In genomic region chr12:24080465-24080864, GRCh38 we compare ENCODE assay signal across 1 cellular context.
A peak's percentile ranks its signal among the peaks of the same experiment; 100 is the strongest.
TF ChIP-seq lines count a peak whose summit lies in the region.

No MANE protein-coding gene starts in this region.

TF ChIP-seq in HepG2, 621 proteins besides CTCF, POLR2A, EP300 and RAD21 (continued from another document and continues in another):
- TF ChIP-seq GABPA (IDR thresholded peaks at IDR 0.05; ENCODE audit: low read depth, low read length), result no peak
- TF ChIP-seq GABPA (CRISPR knock-in tag; IDR thresholded peaks at IDR 0.05; ENCODE audit: low read depth), result no peak
- no peak for TF ChIP-seq ZNF550 (CRISPR knock-in tag; IDR thresholded peaks at IDR 0.05; ENCODE audit: borderline replicate concordance)
- no peak for TF ChIP-seq SMARCC2 (IDR thresholded peaks at IDR 0.05)
- no peak for TF ChIP-seq ZNF788 (CRISPR knock-in tag; IDR thresholded peaks at IDR 0.05; ENCODE audit: borderline replicate concordance)
- TF ChIP-seq ZNF704 (CRISPR knock-in tag; IDR thresholded peaks at IDR 0.05; ENCODE audit: borderline replicate concordance), result no peak
- 0 out of 2 replicates have a peak, but pooled peaks have one; percentile 35 for TF ChIP-seq KLF9 (CRISPR knock-in tag; IDR thresholded peaks at IDR 0.05; ENCODE audit: low read depth)
- no peak for TF ChIP-seq DZIP1 (CRISPR knock-in tag; IDR thresholded peaks at IDR 0.05)
- TF ChIP-seq ZNF383 (CRISPR knock-in tag; IDR thresholded peaks at IDR 0.05; ENCODE audit: borderline replicate concordance), result no peak
- TF ChIP-seq ARNT (IDR thresholded peaks at IDR 0.05), result no peak
- TF ChIP-seq ZBTB42 (CRISPR knock-in tag; IDR thresholded peaks at IDR 0.05), result no peak
- TF ChIP-seq SAP130 (CRISPR knock-in tag; IDR thresholded peaks at IDR 0.05; ENCODE audit: low read depth), result peak; percentile 69
- TF ChIP-seq PRDM4 (CRISPR knock-in tag; IDR thresholded peaks at IDR 0.05; ENCODE audit: borderline replicate concordance), result no peak
- peak; percentile 96 for TF ChIP-seq HDAC2 (CRISPR knock-in tag; IDR thresholded peaks at IDR 0.05)
- no peak for TF ChIP-seq ZNF280D (CRISPR knock-in tag; IDR thresholded peaks at IDR 0.05)
- TF ChIP-seq HOMEZ (CRISPR knock-in tag; IDR thresholded peaks at IDR 0.05; ENCODE audit: low read depth), result peak; percentile 99
- TF ChIP-seq ZNF780A (CRISPR knock-in tag; IDR thresholded peaks at IDR 0.05), result no peak
- no peak for TF ChIP-seq ZNF558 (CRISPR knock-in tag; IDR thresholded peaks at IDR 0.05; ENCODE audit: borderline replicate concordance)
- peak; percentile 96 for TF ChIP-seq HMG20B (CRISPR knock-in tag; conservative IDR thresholded peaks at IDR 0.05)
- TF ChIP-seq DBP (CRISPR knock-in tag; IDR thresholded peaks at IDR 0.05; ENCODE audit: not compliant biosample characterization), result no peak
- TF ChIP-seq GATAD2A (CRISPR knock-in tag; IDR thresholded peaks at IDR 0.05), result peak; percentile 99
- TF ChIP-seq LRRFIP1 (CRISPR knock-in tag; conservative IDR thresholded peaks at IDR 0.05), result no peak
- TF ChIP-seq ZNF720 (CRISPR knock-in tag; IDR thresholded peaks at IDR 0.05), result no peak
- no peak for TF ChIP-seq CBX1 (IDR thresholded peaks at IDR 0.05; ENCODE audit: low read depth)
- no peak for TF ChIP-seq PCBP2 (optimal IDR thresholded peaks at IDR 0.05; ENCODE audit: low read depth, low read length, poor library complexity, severe bottlenecking)
- TF ChIP-seq THRA (CRISPR knock-in tag; IDR thresholded peaks at IDR 0.05; ENCODE audit: borderline replicate concordance), result peak; percentile 74; the same call in 1 of the 2 replicates
- TF ChIP-seq ZNF441 (CRISPR knock-in tag; IDR thresholded peaks at IDR 0.05; ENCODE audit: borderline replicate concordance), result no peak
- no peak for TF ChIP-seq ZNF773 (CRISPR knock-in tag; IDR thresholded peaks at IDR 0.05; ENCODE audit: borderline replicate concordance)
- TF ChIP-seq NFYB (CRISPR knock-in tag; IDR thresholded peaks at IDR 0.05), result no peak
- TF ChIP-seq ZNF646 (CRISPR knock-in tag; IDR thresholded peaks at IDR 0.05), result no peak
- no peak for TF ChIP-seq SNRNP70 (IDR thresholded peaks at IDR 0.05; ENCODE audit: low read depth, low read length)
- peak; percentile 73 for TF ChIP-seq THAP11 (CRISPR knock-in tag; IDR thresholded peaks at IDR 0.05)
- TF ChIP-seq ZNF251 (CRISPR knock-in tag; IDR thresholded peaks at IDR 0.05), result no peak
- TF ChIP-seq CREBL2 (CRISPR knock-in tag; IDR thresholded peaks at IDR 0.05; ENCODE audit: borderline replicate concordance), result no peak
- no peak for TF ChIP-seq SMAD1 (CRISPR knock-in tag; IDR thresholded peaks at IDR 0.05; ENCODE audit: borderline replicate concordance, low read depth)
- TF ChIP-seq TMF1 (CRISPR knock-in tag; IDR thresholded peaks at IDR 0.05; ENCODE audit: low read depth), result no peak
- no peak for TF ChIP-seq ZNF282 (IDR thresholded peaks at IDR 0.05; ENCODE audit: partially characterized antibody)
